ENCODE assay signal across 7 cellular contexts in genomic region chr12:110102255-110102654, GRCh38. TPM values are rescaled to one million over a fixed set of nuclear protein-coding genes. Genes with fewer than 3 reads are reported as not detected.
DNase-seq lines count a peak whose midpoint lies in the region; ATAC-seq and TF ChIP-seq lines count a peak whose summit lies in the region.

No MANE protein-coding gene starts in this region.

- H3K4me1 ChIP-seq in breast epithelium (no peaks in the 10 kb centered on the region), right lobe of liver (peaks cover 0 to 28% (median 7%) of the 10 kb centered on the region in 4 donors)

- no peaks in the 10 kb centered on the region for H3K36me3 ChIP-seq in breast epithelium
- H3K36me3 ChIP-seq in right lobe of liver: no peaks in the 10 kb centered on the region

- TF ChIP-seq CTCF in breast epithelium (IDR thresholded peaks at IDR 0.05) (peak in 2 of 3 donors; percentile 9 to 11), right lobe of liver (IDR thresholded peaks at IDR 0.05) (peak; percentile 18 to 39 (median 26))

- TF ChIP-seq RAD21 in Ishikawa (IDR thresholded peaks at IDR 0.05; ENCODE audit: low read depth): peak; percentile 35

- no peak overlapping the region for H3K4me3 ChIP-seq in breast epithelium
- H3K4me3 ChIP-seq in right lobe of liver: no peak overlapping the region

- H3K27me3 ChIP-seq in breast epithelium (no peaks in the 10 kb centered on the region), right lobe of liver (no peaks in the 10 kb centered on the region)

- intact Hi-C loops in breast epithelium (cut with DNase I; ENCODE audit: low total_unique reads) (no loop called here), right lobe of liver (cut with DNase I) (loop anchor here in 1 of 2 donors (10.0 kb wide), 1 partner anchor 183 kb away; the partner anchor contains the start of gene ATP2A2)

- ATAC-seq in right lobe of liver (peak in 1 of 4 donors; percentile 48), HG03196 (IDR thresholded peaks at IDR 0.05; ENCODE audit: unreplicated experiment) (no peak)

- WGBS in right lobe of liver (ENCODE audit: insufficient coverage, low coverage, low lambda C conversion rate, missing lambda C conversion rate): 100% methylated on average over 2 of the region's 3 CpGs

- DNase-seq in ELR (ENCODE audit: low read depth) (peak; percentile 91), SHP77 (lab: John Stamatoyannopoulos, UW) (peak; percentile 76 to 80), breast epithelium (ENCODE audit: low spot score in 2 of 2) (no peak), right lobe of liver (peak in 1 of 3 donors; percentile 42), NCI-H1105 treated with DMSO at 0.1 percent for 48 hours (lab: John Stamatoyannopoulos, UW) (no peak)

- no peak for TF ChIP-seq POLR2A in breast epithelium (IDR thresholded peaks at IDR 0.05)
- TF ChIP-seq POLR2A in right lobe of liver (IDR thresholded peaks at IDR 0.05): no peak

- H3K27ac ChIP-seq in breast epithelium: no peak overlapping the region
- H3K27ac ChIP-seq in right lobe of liver: peak overlapping the region in 1 of 3 donors; percentile 92

- no peak for TF ChIP-seq EP300 in Ishikawa (IDR thresholded peaks at IDR 0.05; ENCODE audit: borderline replicate concordance)

- H3K9me3 ChIP-seq in breast epithelium (no peaks in the 10 kb centered on the region), right lobe of liver (no peaks in the 10 kb centered on the region)

TF ChIP-seq in Ishikawa, 13 proteins besides CTCF, POLR2A, EP300 and RAD21:
- TF ChIP-seq YY1 (IDR thresholded peaks at IDR 0.05; ENCODE audit: low read depth) (peak; percentile 49; the same call in 1 of the 2 replicates), NFIC (IDR thresholded peaks at IDR 0.05) (no peak), EGR1 (IDR thresholded peaks at IDR 0.05) (no peak), USF1 (IDR thresholded peaks at IDR 0.05) (peak; percentile 93)

RNA-seq across cellular contexts. Expression of gene IFT81, which starts 21.9 kb away (rescaled TPM):
- total RNA-seq in breast epithelium (10 to 100 TPM in 2 of 3 donors, 1 to 10 TPM in 1; 9.4 to 27.1 (median 19.0) TPM), right lobe of liver (1 to 10 TPM; 1.3 to 5.1 (median 2.5) TPM)

RNA-seq across cellular contexts. Expression of gene C12orf76, which starts 53.9 kb away (rescaled TPM):
- total RNA-seq in breast epithelium: 10 to 100 TPM; 16.0 to 19.3 (median 18.1) TPM
- total RNA-seq in right lobe of liver: 10 to 100 TPM in 1 of 6 experiments, 1 to 10 TPM in 5; 3.0 to 10.1 (median 6.4) TPM

Comparison
In these comparisons a context has a peak if more than half of its experiments do, and no peak if none do; other contexts are left out.
1. DNase-seq: peak in ELR (single experiment) and SHP77 (2 of 2); none in breast epithelium (0 of 2) and NCI-H1105 treated with DMSO at 0.1 percent for 48 hours (single experiment).